8 cellular contexts compared by ENCODE assay signal in the genomic region with DNA sequence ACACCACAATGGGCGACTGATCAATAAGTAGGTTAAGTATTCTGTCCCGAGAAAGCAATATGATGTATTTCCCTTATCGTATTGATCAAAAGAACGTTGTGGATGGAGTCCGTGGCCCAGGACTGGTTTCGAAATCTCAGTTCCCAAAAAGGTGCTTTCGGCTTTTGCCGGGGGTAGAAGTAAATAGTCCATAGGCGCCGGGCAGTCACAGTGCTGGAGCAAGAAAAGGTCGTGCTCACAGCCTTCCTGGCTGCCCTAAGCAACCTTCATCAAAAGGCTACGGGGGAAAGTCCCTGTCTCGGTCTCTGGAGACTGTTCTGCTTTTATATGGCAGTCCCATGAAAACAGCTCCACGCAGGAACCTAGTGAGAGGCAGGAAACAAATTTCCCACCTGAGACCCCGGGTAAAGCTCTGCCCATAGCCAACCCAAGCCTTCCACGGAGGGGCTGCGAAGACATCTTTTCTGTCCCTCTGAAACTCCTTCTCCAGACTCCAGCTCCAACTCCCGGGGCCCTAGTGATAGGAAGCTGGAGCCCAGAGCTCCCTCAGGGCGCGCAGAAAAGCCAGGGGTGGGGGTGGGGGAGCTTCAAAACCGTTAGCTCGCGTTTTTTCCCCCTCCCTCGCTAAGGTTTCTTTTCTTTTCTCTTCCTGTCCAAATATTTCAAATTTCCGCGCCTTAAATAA. TPM values are rescaled to one million over a fixed set of nuclear protein-coding genes. Genes with fewer than 3 reads are reported as not detected.
DNase-seq lines count a peak whose midpoint lies in the region; ATAC-seq and TF ChIP-seq lines count a peak whose summit lies in the region.

No MANE protein-coding gene starts in this region.

- H3K36me3 ChIP-seq in Caco-2 (ENCODE audit: control insufficient read depth, insufficient read depth, low read length) = no peaks in the 10 kb centered on the region

- H3K27ac Mint-ChIP-seq in Caco-2 (ENCODE audit: unreplicated experiment) = no peak overlapping the region
- peak overlapping the region; percentile 68 for H3K27ac Mint-ChIP-seq in activated naive CD4-positive, alpha-beta T cell treated with anti-CD3 and anti-CD28 coated beads, Interleukin-2, amount 10 ng/mL, durations not matched to agents 7 days and 5 days
- no peak overlapping the region for H3K27ac Mint-ChIP-seq in progenitor cell of endocrine pancreas

- no peaks in the 10 kb centered on the region; the same call in 1 of the 2 replicates for H3K27me3 ChIP-seq in Caco-2 (replicated peaks; ENCODE audit: control insufficient read depth, insufficient read depth, low read length)

- no peaks in the 10 kb centered on the region for H3K4me1 ChIP-seq in Caco-2

- CTCF ChIA-PET in Caco-2 (lab: Charles Lee) = interaction anchor here (1.0 kb wide), 1 partner anchor 16 kb away, joined by 6 read pairs; no protein-coding TSS in a partner anchor
- CTCF ChIA-PET in activated naive CD4-positive, alpha-beta T cell treated with anti-CD3 and anti-CD28 coated beads, Interleukin-2, amount 10 ng/mL, durations not matched to agents 7 days and 5 days (lab: Charles Lee) = interaction anchor here (1.9 kb wide), 1 partner anchor 9 kb away, joined by 8 read pairs; no protein-coding TSS in a partner anchor

- peak; percentile 47 for ATAC-seq in GM19035 (IDR thresholded peaks at IDR 0.05; ENCODE audit: unreplicated experiment)
- ATAC-seq in HG03135 (IDR thresholded peaks at IDR 0.05; ENCODE audit: unreplicated experiment) = peak; percentile 48
- ATAC-seq in Right ventricle myocardium superior (ENCODE audit: poor library complexity) = peak; percentile 73

- POLR2A ChIA-PET in Caco-2 (lab: Charles Lee) = no interaction called here

- no peaks in the 10 kb centered on the region for H3K36me3 Mint-ChIP-seq in Caco-2 (ENCODE audit: insufficient read depth, unreplicated experiment)
- H3K36me3 Mint-ChIP-seq in activated naive CD4-positive, alpha-beta T cell treated with anti-CD3 and anti-CD28 coated beads, Interleukin-2, amount 10 ng/mL, durations not matched to agents 7 days and 5 days = peaks cover 37% of the 10 kb centered on the region
- H3K36me3 Mint-ChIP-seq in progenitor cell of endocrine pancreas (ENCODE audit: insufficient read depth) = no peaks in the 10 kb centered on the region

- intact Hi-C loops in Caco-2 (cut with micrococcal nuclease; ENCODE audit: unreplicated experiment) (no loop called here), Right ventricle myocardium superior (cut with DNase I) (no loop called here)

- no peaks in the 10 kb centered on the region for H3K9me3 ChIP-seq in Caco-2

- DNase-seq in Caco-2 = no peak
- peak; percentile 87 for DNase-seq in NCI-H748 (lab: John Stamatoyannopoulos, UW; ENCODE audit: unreplicated experiment)
- peak; percentile 46 for DNase-seq in activated naive CD4-positive, alpha-beta T cell treated with anti-CD3 and anti-CD28 coated beads, Interleukin-2, amount 10 ng/mL, durations not matched to agents 7 days and 5 days
- no peak for DNase-seq in Right ventricle myocardium superior
- DNase-seq in progenitor cell of endocrine pancreas (ENCODE audit: low spot score, unreplicated experiment) = no peak
- DNase-seq in SKM-1 (lab: John Stamatoyannopoulos, UW; ENCODE audit: unreplicated experiment) = no peak

- H3K4me1 Mint-ChIP-seq in Caco-2 (ENCODE audit: low read depth, unreplicated experiment) (peaks cover 4% of the 10 kb centered on the region), progenitor cell of endocrine pancreas (ENCODE audit: low read depth) (no peaks in the 10 kb centered on the region)
- peaks cover 49% of the 10 kb centered on the region for H3K4me1 Mint-ChIP-seq in activated naive CD4-positive, alpha-beta T cell treated with anti-CD3 and anti-CD28 coated beads, Interleukin-2, amount 10 ng/mL, durations not matched to agents 7 days and 5 days

- peak overlapping the region; percentile 72 for H3K4me3 Mint-ChIP-seq in Caco-2 (ENCODE audit: unreplicated experiment)
- H3K4me3 Mint-ChIP-seq in activated naive CD4-positive, alpha-beta T cell treated with anti-CD3 and anti-CD28 coated beads, Interleukin-2, amount 10 ng/mL, durations not matched to agents 7 days and 5 days = peak overlapping the region; percentile 78
- peak overlapping the region; percentile 7 for H3K4me3 Mint-ChIP-seq in progenitor cell of endocrine pancreas (ENCODE audit: low read depth)

- TF ChIP-seq CTCF in Caco-2 (IDR thresholded peaks at IDR 0.05; ENCODE audit: insufficient read depth in 1 of 2, low read depth in 1 of 2, low read length in 1 of 2, severe bottlenecking in 1 of 2, unreplicated experiment in 1 of 2) (no peak), progenitor cell of endocrine pancreas (IDR thresholded peaks at IDR 0.05; ENCODE audit: unreplicated experiment) (no peak)

- H3K9me3 Mint-ChIP-seq in Caco-2 (ENCODE audit: unreplicated experiment) = no peaks in the 10 kb centered on the region
- H3K9me3 Mint-ChIP-seq in activated naive CD4-positive, alpha-beta T cell treated with anti-CD3 and anti-CD28 coated beads, Interleukin-2, amount 10 ng/mL, durations not matched to agents 7 days and 5 days = no peaks in the 10 kb centered on the region
- no peaks in the 10 kb centered on the region for H3K9me3 Mint-ChIP-seq in progenitor cell of endocrine pancreas (ENCODE audit: low read depth)

- H3K4me3 ChIP-seq in Caco-2 (ENCODE audit: low read depth, low read length) = peak overlapping the region; percentile 45

- no TSS peak for BruUV-seq in Caco-2 (replicated peaks; lab: Mats Ljungman, UMichigan)

- H3K27me3 Mint-ChIP-seq in Caco-2 (ENCODE audit: insufficient read depth, unreplicated experiment) = peaks cover 6% of the 10 kb centered on the region
- H3K27me3 Mint-ChIP-seq in activated naive CD4-positive, alpha-beta T cell treated with anti-CD3 and anti-CD28 coated beads, Interleukin-2, amount 10 ng/mL, durations not matched to agents 7 days and 5 days = peaks cover 34% of the 10 kb centered on the region
- peaks cover 90% of the 10 kb centered on the region for H3K27me3 Mint-ChIP-seq in progenitor cell of endocrine pancreas

RNA-seq across cellular contexts. Expression of gene CDKN2C, which starts 7.0 kb away (rescaled TPM):
- total RNA-seq in Caco-2 (2022) = 2.8 and 3.5 TPM in 2 replicates
- 15.1 TPM for total RNA-seq in Right ventricle myocardium superior
- total RNA-seq in progenitor cell of endocrine pancreas = 0.26 and 0.33 TPM in 2 replicates

RNA-seq across cellular contexts. Expression of gene FAF1, which starts 17.0 kb away (rescaled TPM):
- total RNA-seq in Caco-2 (2022) (78.7 and 81.6 TPM in 2 replicates), Right ventricle myocardium superior (88.1 TPM), progenitor cell of endocrine pancreas (49.0 and 55.4 TPM in 2 replicates)

Comparison
In these comparisons a context has a peak if more than half of its experiments do, and no peak if none do; other contexts are left out.
1. DNase-seq: peak in NCI-H748 (single experiment) and activated naive CD4-positive, alpha-beta T cell treated with anti-CD3 and anti-CD28 coated beads, Interleukin-2, amount 10 ng/mL, durations not matched to agents 7 days and 5 days (single experiment); none in Caco-2 (0 of 2), Right ventricle myocardium superior (single experiment), progenitor cell of endocrine pancreas (single experiment) and SKM-1 (single experiment).
2. H3K4me3 Mint-ChIP-seq: peak in every context shown above with its lines; median percentile 78 in activated naive CD4-positive, alpha-beta T cell treated with anti-CD3 and anti-CD28 coated beads, Interleukin-2, amount 10 ng/mL, durations not matched to agents 7 days and 5 days; 72 in Caco-2; 7 in progenitor cell of endocrine pancreas.
3. Peak in every context shown above with its lines, with median percentiles within 50 percentile points of each other: ATAC-seq.